17 cellular contexts compared by ENCODE assay signal in genomic region chr9:18606281-18606680, GRCh38.
DNase-seq lines count a peak whose midpoint lies in the region; ATAC-seq, FAIRE-seq and TF ChIP-seq lines count a peak whose summit lies in the region.
"Had no signal": no experiment of that assay in that cellular context is flagged by ENCODE, and none has a peak within 500 bp of the region (broad histone marks: within the 10 kb centered on the region; RNA-seq: fewer than 3 reads in every experiment).

No MANE protein-coding gene starts in this region.

- H2AFZ ChIP-seq in endothelial cell of umbilical vein (ENCODE audit: low read depth, low read length) (no peak overlapping the region), osteoblast (ENCODE audit: low read length) (no peak overlapping the region)

- BruUV-seq in endothelial cell of umbilical vein (replicated peaks; lab: Mats Ljungman, UMichigan), result no TSS peak

- H3K27ac ChIP-seq in endothelial cell of umbilical vein (ENCODE audit: insufficient read depth, low read depth, low read length), result no peak overlapping the region
- peak overlapping the region; percentile 44 for H3K27ac ChIP-seq in osteoblast (ENCODE audit: low read depth, low read length)
- H3K27ac ChIP-seq in ovary, result no peak overlapping the region
- H3K27ac ChIP-seq: cardiac muscle cell, foreskin keratinocyte had no signal

- H4K20me1 ChIP-seq in endothelial cell of umbilical vein (replicated peaks; ENCODE audit: control insufficient read depth, extremely low read depth, insufficient read depth, low read length) (no peaks in the 10 kb centered on the region), osteoblast (ENCODE audit: insufficient read depth, low read length) (no peaks in the 10 kb centered on the region)

- H3K4me3 ChIP-seq in endothelial cell of umbilical vein (replicated peaks in 1 of 3; ENCODE audit: insufficient read depth in 1 of 3, low read depth in 1 of 3, low read length in 3 of 3), result no peak overlapping the region
- H3K4me3 ChIP-seq in osteoblast (ENCODE audit: insufficient read depth, low read length), result no peak overlapping the region
- no peak overlapping the region for H3K4me3 ChIP-seq in ovary
- H3K4me3 ChIP-seq: cardiac muscle cell, GM12878 had no signal

- peaks cover 20% of the 10 kb centered on the region for H3K4me1 Mint-ChIP-seq in type B pancreatic cell (ENCODE audit: unreplicated experiment)
- H3K4me1 Mint-ChIP-seq: activated CD4-positive, alpha-beta T cell treated with anti-CD3 and anti-CD28 coated beads for 36 hours had no signal

- H3K36me3 Mint-ChIP-seq in type B pancreatic cell, result no peaks in the 10 kb centered on the region
- H3K36me3 Mint-ChIP-seq: natural killer cell treated with Interleukin-12 subunit alpha and Interleukin-12 subunit beta and Interleukin-15 and Interleukin-18, amount 100 ng/mL, for 72 hours had no signal

- TF ChIP-seq POLR2A in endothelial cell of umbilical vein (IDR thresholded peaks at IDR 0.05; ENCODE audit: low read depth, low read length) (no peak), ovary (IDR thresholded peaks at IDR 0.05) (no peak)

- TF ChIP-seq CTCF in endothelial cell of umbilical vein (IDR thresholded peaks at IDR 0.05; ENCODE audit: extremely low read depth in 1 of 2, insufficient read depth in 1 of 2, low read depth in 1 of 2, low read length in 2 of 2), result no peak
- no peak for TF ChIP-seq CTCF in osteoblast (IDR thresholded peaks at IDR 0.05; ENCODE audit: extremely low read depth, low read depth, low read length)
- TF ChIP-seq CTCF in ovary (IDR thresholded peaks at IDR 0.05), result no peak
- no peak for TF ChIP-seq CTCF in type B pancreatic cell (conservative IDR thresholded peaks at IDR 0.05)

- H3K9me3 ChIP-seq in endothelial cell of umbilical vein (replicated peaks; ENCODE audit: control insufficient read depth, insufficient read depth, low read length), result no peaks in the 10 kb centered on the region
- no peaks in the 10 kb centered on the region for H3K9me3 ChIP-seq in osteoblast (ENCODE audit: low read depth, low read length)
- H3K9me3 ChIP-seq in ovary, result no peaks in the 10 kb centered on the region

- H3K36me3 ChIP-seq in endothelial cell of umbilical vein (ENCODE audit: control insufficient read depth in 2 of 2, extremely low read depth in 1 of 2, insufficient read depth in 2 of 2, low read length in 2 of 2), result no peaks in the 10 kb centered on the region
- H3K36me3 ChIP-seq in osteoblast (ENCODE audit: insufficient read depth, low read length), result peaks cover 12% of the 10 kb centered on the region
- no peaks in the 10 kb centered on the region for H3K36me3 ChIP-seq in ovary
- H3K36me3 ChIP-seq: cardiac muscle cell had no signal

- H3K4me3 Mint-ChIP-seq in type B pancreatic cell, result no peak overlapping the region
- H3K4me3 Mint-ChIP-seq: activated CD4-positive, alpha-beta T cell treated with anti-CD3 and anti-CD28 coated beads for 36 hours; natural killer cell treated with Interleukin-12 subunit alpha and Interleukin-12 subunit beta and Interleukin-15 and Interleukin-18, amount 100 ng/mL, for 72 hours had no signal

- H3K79me2 ChIP-seq in endothelial cell of umbilical vein (ENCODE audit: control insufficient read depth, insufficient read depth, low read length) (no peaks in the 10 kb centered on the region), osteoblast (ENCODE audit: insufficient read depth, low read length) (peaks cover 62% of the 10 kb centered on the region)

- intact Hi-C loops in endothelial cell of umbilical vein (cut with micrococcal nuclease), result no loop called here
- intact Hi-C loops in ovary (cut with DNase I), result no loop called here

- H3K27ac Mint-ChIP-seq in type B pancreatic cell, result no peak overlapping the region
- H3K27ac Mint-ChIP-seq: activated CD4-positive, alpha-beta T cell treated with anti-CD3 and anti-CD28 coated beads for 36 hours; natural killer cell treated with Interleukin-12 subunit alpha and Interleukin-12 subunit beta and Interleukin-15 and Interleukin-18, amount 100 ng/mL, for 72 hours had no signal

- H3K27me3 Mint-ChIP-seq in type B pancreatic cell, result no peaks in the 10 kb centered on the region
- H3K27me3 Mint-ChIP-seq: natural killer cell treated with Interleukin-12 subunit alpha and Interleukin-12 subunit beta and Interleukin-15 and Interleukin-18, amount 100 ng/mL, for 72 hours had no signal

- FAIRE-seq in endothelial cell of umbilical vein (lab: Jason Lieb, UNC), result no peak
- FAIRE-seq: GM12878 had no signal

- 18 to 42% (median 40%) methylated on average over 2 of the region's 2 CpGs for WGBS in ovary, 3 donors

- H3K9ac ChIP-seq in endothelial cell of umbilical vein (replicated peaks; ENCODE audit: extremely low read depth, insufficient read depth, low read length), result no peak overlapping the region

- no peaks in the 10 kb centered on the region for H3K9me1 ChIP-seq in endothelial cell of umbilical vein (replicated peaks; ENCODE audit: control insufficient read depth, extremely low read depth, insufficient read depth, low read length)

- no peak for TF ChIP-seq EP300 in ovary (IDR thresholded peaks at IDR 0.05)

- CTCF ChIA-PET in endothelial cell of umbilical vein (lab: Charles Lee), result no interaction called here

- DNase-seq in EH (ENCODE audit: low read depth), result peak; percentile 39
- DNase-seq in NCI-H69 (lab: John Stamatoyannopoulos, UW), result peak; percentile 76
- peak; percentile 11 for DNase-seq in endothelial cell of umbilical vein (ENCODE audit: low read depth, low spot score)
- no peak for DNase-seq in osteoblast (ENCODE audit: insufficient read length, low spot score, missing footprints)
- no peak for DNase-seq in ovary
- DNase-seq in type B pancreatic cell (ENCODE audit: extremely low spot score, unreplicated experiment), result no peak
- DNase-seq: activated CD4-positive, alpha-beta T cell treated with anti-CD3 and anti-CD28 coated beads for 36 hours; activated CD8-positive, alpha-beta memory T cell treated with anti-CD3 and anti-CD28 coated beads, Interleukin-2, amount 50 U/mL, for 4 hours; activated gamma-delta T cell treated with Interleukin-2 at 50 U/mL for 16 hours; effector CD4-positive, alpha-beta T cell; foreskin keratinocyte; stimulated activated CD4-positive, alpha-beta T cell treated with anti-CD3 and anti-CD28 coated beads, Interleukin-4, amount 100 ng/mL, for 1 hour had no signal

- no peaks in the 10 kb centered on the region for H3K27me3 ChIP-seq in endothelial cell of umbilical vein (ENCODE audit: control insufficient read depth in 2 of 2, insufficient read depth in 2 of 2, low read length in 2 of 2)
- no peaks in the 10 kb centered on the region for H3K27me3 ChIP-seq in osteoblast (ENCODE audit: insufficient read depth, low read length)
- H3K27me3 ChIP-seq in ovary, result no peaks in the 10 kb centered on the region
- H3K27me3 ChIP-seq: cardiac muscle cell, foreskin keratinocyte had no signal

- POLR2A ChIA-PET in endothelial cell of umbilical vein (lab: Charles Lee), result no interaction called here

- ATAC-seq in HG02798 (IDR thresholded peaks at IDR 0.05; ENCODE audit: poor library complexity, unreplicated experiment), result no peak
- ATAC-seq in GM18519 (IDR thresholded peaks at IDR 0.05; ENCODE audit: low FRiP score, unreplicated experiment), result no peak
- ATAC-seq: activated CD4-positive, alpha-beta T cell treated with anti-CD3 and anti-CD28 coated beads for 36 hours; foreskin keratinocyte; GM12878; natural killer cell treated with Interleukin-12 subunit alpha and Interleukin-12 subunit beta and Interleukin-15 and Interleukin-18, amount 100 ng/mL, for 72 hours had no signal

- dilution Hi-C loops in endothelial cell of umbilical vein (cut with MboI; ENCODE audit: extremely low pct_ligation_motif_present, low sequenced_read_pairs), result no loop called here

- no peaks in the 10 kb centered on the region for H3K9me3 Mint-ChIP-seq in type B pancreatic cell
- H3K9me3 Mint-ChIP-seq: natural killer cell treated with Interleukin-12 subunit alpha and Interleukin-12 subunit beta and Interleukin-15 and Interleukin-18, amount 100 ng/mL, for 72 hours had no signal

- H3K4me1 ChIP-seq in endothelial cell of umbilical vein (ENCODE audit: control insufficient read depth, extremely low read depth, insufficient read depth, low read length) (no peaks in the 10 kb centered on the region), osteoblast (ENCODE audit: insufficient read depth, low read length) (peaks cover 28% of the 10 kb centered on the region), ovary (ENCODE audit: insufficient read depth) (peaks cover 10% of the 10 kb centered on the region)
- H3K4me1 ChIP-seq: foreskin keratinocyte had no signal

- no peak overlapping the region for H3K4me2 ChIP-seq in endothelial cell of umbilical vein (ENCODE audit: insufficient read depth, low read length)
- peak overlapping the region; percentile 40 for H3K4me2 ChIP-seq in osteoblast (ENCODE audit: insufficient read depth, low read length)

TF ChIP-seq in endothelial cell of umbilical vein, 7 proteins besides CTCF, POLR2A, EP300 and RAD21:
- no peak for TF ChIP-seq MYC (IDR thresholded peaks at IDR 0.05; ENCODE audit: low read depth, low read length)
- TF ChIP-seq JUN (IDR thresholded peaks at IDR 0.05; ENCODE audit: borderline replicate concordance, insufficient read depth, insufficient read length, low read depth), result no peak
- TF ChIP-seq EZH2 (IDR thresholded peaks at IDR 0.05; ENCODE audit: borderline replicate concordance, low read depth, low read length, severe bottlenecking), result no peak
- TF ChIP-seq FOS (IDR thresholded peaks at IDR 0.05; ENCODE audit: borderline replicate concordance, insufficient read depth, low read length), result no peak
- TF ChIP-seq GATA2 (IDR thresholded peaks at IDR 0.05; ENCODE audit: insufficient read depth, insufficient read length, low read depth, low read length), result no peak
- no peak for TF ChIP-seq MAX (IDR thresholded peaks at IDR 0.05; ENCODE audit: insufficient read depth, insufficient read length)
- no peak for TF ChIP-seq POLR2AphosphoS5 (IDR thresholded peaks at IDR 0.05; ENCODE audit: insufficient read depth, low read depth, low read length)

Comparison
In these comparisons a context has a peak if more than half of its experiments do, and no peak if none do; other contexts are left out.
1. DNase-seq: peak in EH (single experiment), NCI-H69 (single experiment) and endothelial cell of umbilical vein (single experiment); none in osteoblast (single experiment), ovary (0 of 5) and type B pancreatic cell (single experiment).